ENCODE assay signal across 1 cellular context in the genomic region with DNA sequence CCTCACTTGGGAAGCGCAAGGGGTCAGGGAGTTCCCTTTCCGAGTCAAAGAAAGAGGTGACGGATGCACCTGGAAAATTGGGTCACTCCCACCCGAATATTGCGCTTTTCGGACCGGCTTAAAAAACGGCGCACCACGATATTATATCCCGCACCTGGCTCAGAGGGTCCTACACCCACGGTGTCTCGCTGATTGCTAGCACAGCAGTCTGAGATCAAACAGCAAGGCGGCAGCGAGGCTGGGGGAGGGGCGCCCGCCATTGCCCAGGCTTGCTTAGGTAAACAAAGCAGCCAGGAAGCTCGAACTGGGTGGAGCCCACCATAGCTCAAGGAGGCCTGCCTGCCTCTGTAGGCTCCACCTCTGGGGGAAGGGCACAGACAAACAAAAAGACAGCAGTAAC.
TF ChIP-seq lines count a peak whose summit lies in the region.
"Not testable (repeated sequence)": the region's sequence is repeated elsewhere in the genome, so short reads cannot be mapped to it uniquely, and the experiment has no call there.

No MANE protein-coding gene starts in this region.

TF ChIP-seq in HepG2, 621 proteins besides CTCF, POLR2A, EP300 and RAD21 (continued from another document):
- TF ChIP-seq, protein P1, sequence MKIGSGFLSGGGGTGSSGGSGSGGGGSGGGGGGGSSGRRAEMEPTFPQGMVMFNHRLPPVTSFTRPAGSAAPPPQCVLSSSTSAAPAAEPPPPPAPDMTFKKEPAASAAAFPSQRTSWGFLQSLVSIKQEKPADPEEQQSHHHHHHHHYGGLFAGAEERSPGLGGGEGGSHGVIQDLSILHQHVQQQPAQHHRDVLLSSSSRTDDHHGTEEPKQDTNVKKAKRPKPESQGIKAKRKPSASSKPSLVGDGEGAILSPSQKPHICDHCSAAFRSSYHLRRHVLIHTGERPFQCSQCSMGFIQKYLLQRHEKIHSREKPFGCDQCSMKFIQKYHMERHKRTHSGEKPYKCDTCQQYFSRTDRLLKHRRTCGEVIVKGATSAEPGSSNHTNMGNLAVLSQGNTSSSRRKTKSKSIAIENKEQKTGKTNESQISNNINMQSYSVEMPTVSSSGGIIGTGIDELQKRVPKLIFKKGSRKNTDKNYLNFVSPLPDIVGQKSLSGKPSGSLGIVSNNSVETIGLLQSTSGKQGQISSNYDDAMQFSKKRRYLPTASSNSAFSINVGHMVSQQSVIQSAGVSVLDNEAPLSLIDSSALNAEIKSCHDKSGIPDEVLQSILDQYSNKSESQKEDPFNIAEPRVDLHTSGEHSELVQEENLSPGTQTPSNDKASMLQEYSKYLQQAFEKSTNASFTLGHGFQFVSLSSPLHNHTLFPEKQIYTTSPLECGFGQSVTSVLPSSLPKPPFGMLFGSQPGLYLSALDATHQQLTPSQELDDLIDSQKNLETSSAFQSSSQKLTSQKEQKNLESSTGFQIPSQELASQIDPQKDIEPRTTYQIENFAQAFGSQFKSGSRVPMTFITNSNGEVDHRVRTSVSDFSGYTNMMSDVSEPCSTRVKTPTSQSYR (CRISPR knock-in tag; IDR thresholded peaks at IDR 0.05; ENCODE audit: borderline replicate concordance), result peak; percentile 89
- not testable (repeated sequence) for TF ChIP-seq FOXA1 (IDR thresholded peaks at IDR 0.05)
- peak; percentile 48; the same call in 1 of the 2 replicates for TF ChIP-seq FOXA1 (CRISPR knock-in tag; IDR thresholded peaks at IDR 0.05)
- peak; percentile 14; the same call in 1 of the 2 replicates for TF ChIP-seq SALL1 (CRISPR knock-in tag; IDR thresholded peaks at IDR 0.05)
- TF ChIP-seq ZBTB38 (CRISPR knock-in tag; IDR thresholded peaks at IDR 0.05), result 0 out of 2 replicates have a peak, but pooled peaks have one; percentile 40
- 0 out of 2 replicates have a peak, but pooled peaks have one; percentile 30 for TF ChIP-seq FOXA3 (CRISPR knock-in tag; IDR thresholded peaks at IDR 0.05)
- 0 out of 2 replicates have a peak, but pooled peaks have one; percentile 40 for TF ChIP-seq HOXA3 (CRISPR knock-in tag; IDR thresholded peaks at IDR 0.05)
- TF ChIP-seq, protein P2, sequence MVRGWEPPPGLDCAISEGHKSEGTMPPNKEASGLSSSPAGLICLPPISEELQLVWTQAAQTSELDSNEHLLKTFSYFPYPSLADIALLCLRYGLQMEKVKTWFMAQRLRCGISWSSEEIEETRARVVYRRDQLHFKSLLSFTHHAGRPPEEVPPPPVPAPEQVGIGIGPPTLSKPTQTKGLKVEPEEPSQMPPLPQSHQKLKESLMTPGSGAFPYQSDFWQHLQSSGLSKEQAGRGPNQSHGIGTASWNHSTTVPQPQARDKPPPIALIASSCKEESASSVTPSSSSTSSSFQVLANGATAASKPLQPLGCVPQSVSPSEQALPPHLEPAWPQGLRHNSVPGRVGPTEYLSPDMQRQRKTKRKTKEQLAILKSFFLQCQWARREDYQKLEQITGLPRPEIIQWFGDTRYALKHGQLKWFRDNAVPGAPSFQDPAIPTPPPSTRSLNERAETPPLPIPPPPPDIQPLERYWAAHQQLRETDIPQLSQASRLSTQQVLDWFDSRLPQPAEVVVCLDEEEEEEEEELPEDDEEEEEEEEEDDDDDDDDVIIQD (CRISPR knock-in tag; IDR thresholded peaks at IDR 0.05; ENCODE audit: low read depth), result peak; percentile 18; the same call in 1 of the 2 replicates
- peak; percentile 37; the same call in 1 of the 2 replicates for TF ChIP-seq POGZ (CRISPR knock-in tag; IDR thresholded peaks at IDR 0.05)
- TF ChIP-seq, protein P3, sequence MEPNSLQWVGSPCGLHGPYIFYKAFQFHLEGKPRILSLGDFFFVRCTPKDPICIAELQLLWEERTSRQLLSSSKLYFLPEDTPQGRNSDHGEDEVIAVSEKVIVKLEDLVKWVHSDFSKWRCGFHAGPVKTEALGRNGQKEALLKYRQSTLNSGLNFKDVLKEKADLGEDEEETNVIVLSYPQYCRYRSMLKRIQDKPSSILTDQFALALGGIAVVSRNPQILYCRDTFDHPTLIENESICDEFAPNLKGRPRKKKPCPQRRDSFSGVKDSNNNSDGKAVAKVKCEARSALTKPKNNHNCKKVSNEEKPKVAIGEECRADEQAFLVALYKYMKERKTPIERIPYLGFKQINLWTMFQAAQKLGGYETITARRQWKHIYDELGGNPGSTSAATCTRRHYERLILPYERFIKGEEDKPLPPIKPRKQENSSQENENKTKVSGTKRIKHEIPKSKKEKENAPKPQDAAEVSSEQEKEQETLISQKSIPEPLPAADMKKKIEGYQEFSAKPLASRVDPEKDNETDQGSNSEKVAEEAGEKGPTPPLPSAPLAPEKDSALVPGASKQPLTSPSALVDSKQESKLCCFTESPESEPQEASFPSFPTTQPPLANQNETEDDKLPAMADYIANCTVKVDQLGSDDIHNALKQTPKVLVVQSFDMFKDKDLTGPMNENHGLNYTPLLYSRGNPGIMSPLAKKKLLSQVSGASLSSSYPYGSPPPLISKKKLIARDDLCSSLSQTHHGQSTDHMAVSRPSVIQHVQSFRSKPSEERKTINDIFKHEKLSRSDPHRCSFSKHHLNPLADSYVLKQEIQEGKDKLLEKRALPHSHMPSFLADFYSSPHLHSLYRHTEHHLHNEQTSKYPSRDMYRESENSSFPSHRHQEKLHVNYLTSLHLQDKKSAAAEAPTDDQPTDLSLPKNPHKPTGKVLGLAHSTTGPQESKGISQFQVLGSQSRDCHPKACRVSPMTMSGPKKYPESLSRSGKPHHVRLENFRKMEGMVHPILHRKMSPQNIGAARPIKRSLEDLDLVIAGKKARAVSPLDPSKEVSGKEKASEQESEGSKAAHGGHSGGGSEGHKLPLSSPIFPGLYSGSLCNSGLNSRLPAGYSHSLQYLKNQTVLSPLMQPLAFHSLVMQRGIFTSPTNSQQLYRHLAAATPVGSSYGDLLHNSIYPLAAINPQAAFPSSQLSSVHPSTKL (CRISPR knock-in tag; IDR thresholded peaks at IDR 0.05), result peak; percentile 37; the same call in 1 of the 2 replicates
